In genomic region chr19:13212759-13213330, GRCh38 we compare ENCODE assay signal across 8 cellular contexts.
DNase-seq lines count a peak whose midpoint lies in the region; ATAC-seq, FAIRE-seq and TF ChIP-seq lines count a peak whose summit lies in the region.

No MANE protein-coding gene starts in this region.

- TF ChIP-seq RAD21 in A549 (conservative IDR thresholded peaks at IDR 0.05 in 1 of 2, IDR thresholded peaks at IDR 0.05 in 1 of 2), result peak; percentile 45 to 48; a peak in 4 of 5 replicates

- in situ Hi-C loops in Panc1 (cut with HindIII; ENCODE audit: low pct_unique_long_range_greater_than_20kb, low sequenced_read_pairs), result no loop called here

- TF ChIP-seq POLR2A in A549 (IDR thresholded peaks at IDR 0.05; ENCODE audit: low read length), result no peak

- no peaks in the 10 kb centered on the region for H3K27me3 ChIP-seq in Panc1 (ENCODE audit: control insufficient read depth, insufficient read depth, low read length)

- H3K9me3 ChIP-seq in A549 (no peaks in the 10 kb centered on the region), Panc1 (ENCODE audit: control insufficient read depth, insufficient read depth, low read depth, low read length) (no peaks in the 10 kb centered on the region)

- intact Hi-C loops in Panc1 (cut with micrococcal nuclease; ENCODE audit: unreplicated experiment), result no loop called here

- H3K4me1 Mint-ChIP-seq in activated T-cell treated with anti-CD3 and anti-CD28 coated beads, Interleukin-2, amount 50 U/mL, for 4 hours (ENCODE audit: low read depth), result peaks cover 30% of the 10 kb centered on the region

- H3K4me3 Mint-ChIP-seq in activated T-cell treated with anti-CD3 and anti-CD28 coated beads, Interleukin-2, amount 50 U/mL, for 4 hours, result no peak overlapping the region

- POLR2A ChIA-PET in A549 (lab: Yijun Ruan, JAX) (interaction anchor here (0.6 kb wide), 1 partner anchor 61 kb away, joined by 3 read pairs; no protein-coding TSS in a partner anchor), Panc1 (lab: Charles Lee) (interaction anchor here (0.6 kb wide), 1 partner anchor 57 kb away, joined by 3 read pairs; no protein-coding TSS in a partner anchor)

- H3K9me3 Mint-ChIP-seq in activated T-cell treated with anti-CD3 and anti-CD28 coated beads, Interleukin-2, amount 50 U/mL, for 4 hours, result no peaks in the 10 kb centered on the region

- no peaks in the 10 kb centered on the region for H3K27me3 Mint-ChIP-seq in activated T-cell treated with anti-CD3 and anti-CD28 coated beads, Interleukin-2, amount 50 U/mL, for 4 hours (ENCODE audit: low read depth)

- BruUV-seq in Panc1 (replicated peaks; lab: Mats Ljungman, UMichigan), result no TSS peak

- H3K36me3 ChIP-seq in Panc1 (ENCODE audit: control insufficient read depth, insufficient read depth, low read length), result no peaks in the 10 kb centered on the region

- FAIRE-seq in A549 (lab: Jason Lieb, UNC), result no peak

- peak; percentile 62 to 83; a peak in 4 of 6 replicates for ATAC-seq in A549
- ATAC-seq in Panc1, result peak; percentile 82
- ATAC-seq in activated T-cell treated with anti-CD3 and anti-CD28 coated beads, Interleukin-2, amount 50 U/mL, for 4 hours, result peak in 1 of 2 donors; percentile 20
- ATAC-seq in HG02840 (IDR thresholded peaks at IDR 0.05; ENCODE audit: low FRiP score, unreplicated experiment), result no peak
- no peak for ATAC-seq in esophagus mucosa

- H3K4me1 ChIP-seq in A549 (0 out of 3 replicates have a peak, but pooled peaks cover 4% of the 10 kb centered on the region), Panc1 (ENCODE audit: control insufficient read depth, insufficient read depth, low read length) (no peaks in the 10 kb centered on the region)

- H3K4me3 ChIP-seq in A549, result no peak overlapping the region
- no peak overlapping the region for H3K4me3 ChIP-seq in Panc1 (ENCODE audit: low read depth in 2 of 2, low read length in 2 of 2)
- no peak overlapping the region for H3K4me3 ChIP-seq in retinal pigment epithelial cell (ENCODE audit: low read length)

- TF ChIP-seq CTCF in A549 (IDR thresholded peaks at IDR 0.05) (peak; percentile 53), GM20000 (IDR thresholded peaks at IDR 0.05; ENCODE audit: extremely low read depth, missing control alignments) (peak; percentile 56), Panc1 (IDR thresholded peaks at IDR 0.05) (peak; percentile 83), retinal pigment epithelial cell (conservative IDR thresholded peaks at IDR 0.05; ENCODE audit: low read depth, low read length) (peak; percentile 65)

- CTCF ChIA-PET in A549 (lab: Yijun Ruan, JAX) (interaction anchor here (0.7 to 2.4 kb wide), 7 partner anchors 11 to 57 kb away, joined by 3 to 7 read pairs (median 5); no protein-coding TSS in a partner anchor), Panc1 (lab: Charles Lee) (no interaction called here)

- H3K36me3 Mint-ChIP-seq in activated T-cell treated with anti-CD3 and anti-CD28 coated beads, Interleukin-2, amount 50 U/mL, for 4 hours (ENCODE audit: insufficient read depth), result no peaks in the 10 kb centered on the region

- WGBS in A549 (ENCODE audit: missing lambda C conversion rate), result 71% methylated on average over 7 of the region's 7 CpGs

- DNase-seq in A549 (ENCODE audit: low read depth in 1 of 2, low spot score in 1 of 2), result peak; percentile 51 to 76
- DNase-seq in GM20000 (ENCODE audit: low spot score), result peak; percentile 70
- DNase-seq in Panc1 (ENCODE audit: low read depth, low spot score), result peak; percentile 43
- peak; percentile 77 for DNase-seq in activated T-cell treated with anti-CD3 and anti-CD28 coated beads, Interleukin-2, amount 50 U/mL, for 4 hours
- peak; percentile 22 for DNase-seq in globus pallidus (ENCODE audit: low spot score)
- DNase-seq in retinal pigment epithelial cell (ENCODE audit: low read depth), result no peak

- no peak for TF ChIP-seq EP300 in A549 (IDR thresholded peaks at IDR 0.05)

- no peak overlapping the region for H3K4me2 ChIP-seq in A549

- peak overlapping the region in 1 of 2 experiments; percentile 26; a peak in 1 of 6 replicates for H3K27ac ChIP-seq in A549
- H3K27ac ChIP-seq in Panc1 (ENCODE audit: low read length), result no peak overlapping the region

TF ChIP-seq in A549, 52 proteins besides CTCF, POLR2A, EP300 and RAD21:
- TF ChIP-seq HEYL (CRISPR knock-in tag; IDR thresholded peaks at IDR 0.05), result no peak
- TF ChIP-seq TFCP2L1 (CRISPR knock-in tag; IDR thresholded peaks at IDR 0.05), result no peak
- peak; percentile 4 to 56; a peak in 1 of 4 replicates for TF ChIP-seq CEBPB (IDR thresholded peaks at IDR 0.05)
- no peak for TF ChIP-seq TP53 (CRISPR knock-in tag; IDR thresholded peaks at IDR 0.05)
- TF ChIP-seq, protein P1, sequence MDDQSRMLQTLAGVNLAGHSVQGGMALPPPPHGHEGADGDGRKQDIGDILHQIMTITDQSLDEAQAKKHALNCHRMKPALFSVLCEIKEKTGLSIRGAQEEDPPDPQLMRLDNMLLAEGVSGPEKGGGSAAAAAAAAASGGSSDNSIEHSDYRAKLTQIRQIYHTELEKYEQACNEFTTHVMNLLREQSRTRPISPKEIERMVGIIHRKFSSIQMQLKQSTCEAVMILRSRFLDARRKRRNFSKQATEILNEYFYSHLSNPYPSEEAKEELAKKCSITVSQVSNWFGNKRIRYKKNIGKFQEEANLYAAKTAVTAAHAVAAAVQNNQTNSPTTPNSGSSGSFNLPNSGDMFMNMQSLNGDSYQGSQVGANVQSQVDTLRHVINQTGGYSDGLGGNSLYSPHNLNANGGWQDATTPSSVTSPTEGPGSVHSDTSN (IDR thresholded peaks at IDR 0.05), result no peak
- TF ChIP-seq, protein P2, sequence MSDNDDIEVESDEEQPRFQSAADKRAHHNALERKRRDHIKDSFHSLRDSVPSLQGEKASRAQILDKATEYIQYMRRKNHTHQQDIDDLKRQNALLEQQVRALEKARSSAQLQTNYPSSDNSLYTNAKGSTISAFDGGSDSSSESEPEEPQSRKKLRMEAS (IDR thresholded peaks at IDR 0.05), result no peak
- no peak for TF ChIP-seq FOXS1 (CRISPR knock-in tag; IDR thresholded peaks at IDR 0.05)
- peak; percentile 52; the same call in 1 of the 2 replicates for TF ChIP-seq CHD4 (IDR thresholded peaks at IDR 0.05; ENCODE audit: borderline replicate concordance)
- TF ChIP-seq POLR2AphosphoS2 (conservative IDR thresholded peaks at IDR 0.05; ENCODE audit: low read length), result no peak
- no peak for TF ChIP-seq ZC3H11A (IDR thresholded peaks at IDR 0.05)
- TF ChIP-seq, protein P3, sequence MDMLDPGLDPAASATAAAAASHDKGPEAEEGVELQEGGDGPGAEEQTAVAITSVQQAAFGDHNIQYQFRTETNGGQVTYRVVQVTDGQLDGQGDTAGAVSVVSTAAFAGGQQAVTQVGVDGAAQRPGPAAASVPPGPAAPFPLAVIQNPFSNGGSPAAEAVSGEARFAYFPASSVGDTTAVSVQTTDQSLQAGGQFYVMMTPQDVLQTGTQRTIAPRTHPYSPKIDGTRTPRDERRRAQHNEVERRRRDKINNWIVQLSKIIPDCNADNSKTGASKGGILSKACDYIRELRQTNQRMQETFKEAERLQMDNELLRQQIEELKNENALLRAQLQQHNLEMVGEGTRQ (IDR thresholded peaks at IDR 0.05), result no peak
- peak; percentile 63; the same call in 1 of the 2 replicates for TF ChIP-seq KDM1A (IDR thresholded peaks at IDR 0.05; ENCODE audit: low read depth)
- no peak for TF ChIP-seq HOXB5 (CRISPR knock-in tag; IDR thresholded peaks at IDR 0.05)
- TF ChIP-seq SREBF2 (IDR thresholded peaks at IDR 0.05), result no peak
- peak; percentile 83 for TF ChIP-seq ZFP36 (IDR thresholded peaks at IDR 0.05; ENCODE audit: borderline replicate concordance, partially characterized antibody)
- TF ChIP-seq SMC3 (IDR thresholded peaks at IDR 0.05), result peak; percentile 52
- no peak for TF ChIP-seq RCOR1 (IDR thresholded peaks at IDR 0.05; ENCODE audit: low read depth, low read length)
- no peak for TF ChIP-seq CBX2 (IDR thresholded peaks at IDR 0.05; ENCODE audit: borderline replicate concordance, low read depth)
- TF ChIP-seq, protein P4, sequence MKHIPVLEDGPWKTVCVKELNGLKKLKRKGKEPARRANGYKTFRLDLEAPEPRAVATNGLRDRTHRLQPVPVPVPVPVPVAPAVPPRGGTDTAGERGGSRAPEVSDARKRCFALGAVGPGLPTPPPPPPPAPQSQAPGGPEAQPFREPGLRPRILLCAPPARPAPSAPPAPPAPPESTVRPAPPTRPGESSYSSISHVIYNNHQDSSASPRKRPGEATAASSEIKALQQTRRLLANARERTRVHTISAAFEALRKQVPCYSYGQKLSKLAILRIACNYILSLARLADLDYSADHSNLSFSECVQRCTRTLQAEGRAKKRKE (CRISPR knock-in tag; IDR thresholded peaks at IDR 0.05; ENCODE audit: low read depth), result no peak
- TF ChIP-seq, protein P5, sequence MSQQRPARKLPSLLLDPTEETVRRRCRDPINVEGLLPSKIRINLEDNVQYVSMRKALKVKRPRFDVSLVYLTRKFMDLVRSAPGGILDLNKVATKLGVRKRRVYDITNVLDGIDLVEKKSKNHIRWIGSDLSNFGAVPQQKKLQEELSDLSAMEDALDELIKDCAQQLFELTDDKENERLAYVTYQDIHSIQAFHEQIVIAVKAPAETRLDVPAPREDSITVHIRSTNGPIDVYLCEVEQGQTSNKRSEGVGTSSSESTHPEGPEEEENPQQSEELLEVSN (IDR thresholded peaks at IDR 0.05; ENCODE audit: borderline replicate concordance, low read depth), result no peak
- TF ChIP-seq, protein P6, sequence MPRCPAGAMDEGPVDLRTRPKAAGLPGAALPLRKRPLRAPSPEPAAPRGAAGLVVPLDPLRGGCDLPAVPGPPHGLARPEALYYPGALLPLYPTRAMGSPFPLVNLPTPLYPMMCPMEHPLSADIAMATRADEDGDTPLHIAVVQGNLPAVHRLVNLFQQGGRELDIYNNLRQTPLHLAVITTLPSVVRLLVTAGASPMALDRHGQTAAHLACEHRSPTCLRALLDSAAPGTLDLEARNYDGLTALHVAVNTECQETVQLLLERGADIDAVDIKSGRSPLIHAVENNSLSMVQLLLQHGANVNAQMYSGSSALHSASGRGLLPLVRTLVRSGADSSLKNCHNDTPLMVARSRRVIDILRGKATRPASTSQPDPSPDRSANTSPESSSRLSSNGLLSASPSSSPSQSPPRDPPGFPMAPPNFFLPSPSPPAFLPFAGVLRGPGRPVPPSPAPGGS (IDR thresholded peaks at IDR 0.05), result no peak

Comparison
In these comparisons a context has a peak if more than half of its experiments do, and no peak if none do; other contexts are left out.
1. ATAC-seq: peak in A549 (2 of 2) and Panc1 (single experiment); none in HG02840 (single experiment) and esophagus mucosa (single experiment).
2. Peak in every context shown above with its lines, with median percentiles within 50 percentile points of each other: CTCF ChIP-seq.